9 cellular contexts compared by ENCODE assay signal in genomic region chr15:59918994-59919951, GRCh38.
DNase-seq lines count a peak whose midpoint lies in the region; ATAC-seq, FAIRE-seq and TF ChIP-seq lines count a peak whose summit lies in the region.
"Had no signal": no experiment of that assay in that cellular context is flagged by ENCODE, and none has a peak within 500 bp of the region (broad histone marks: within the 10 kb centered on the region; RNA-seq: fewer than 3 reads in every experiment).

No MANE protein-coding gene starts in this region.

- no peaks in the 10 kb centered on the region for H3K36me3 Mint-ChIP-seq in activated T-helper 1 cell treated with anti-CD3 and anti-CD28 coated beads, Interleukin-12 subunit alpha, Interleukin-12 subunit beta, Interleukin-2, Interleukin-4 antibody, amounts not matched to agents 30 ng/mL and 10 ng/mL and 1 ng/mL, durations not matched to agents 14 hours and 24 hours and 36 hours (ENCODE audit: low read depth)

- H3K27ac ChIP-seq in A549 = no peak overlapping the region; a peak in 1 of 6 replicates
- H3K27ac ChIP-seq: BLaER1 treated with 17β-estradiol and CSF1 and Interleukin-3, amounts not matched to agents 10 nM and 100 nM had no signal

- WGBS in A549 (ENCODE audit: missing lambda C conversion rate) = 49% methylated on average over 11 of the region's 11 CpGs

- no peaks in the 10 kb centered on the region for H3K9me3 Mint-ChIP-seq in activated T-helper 1 cell treated with anti-CD3 and anti-CD28 coated beads, Interleukin-12 subunit alpha, Interleukin-12 subunit beta, Interleukin-2, Interleukin-4 antibody, amounts not matched to agents 30 ng/mL and 10 ng/mL and 1 ng/mL, durations not matched to agents 14 hours and 24 hours and 36 hours

- H3K4me1 Mint-ChIP-seq in activated T-helper 1 cell treated with anti-CD3 and anti-CD28 coated beads, Interleukin-12 subunit alpha, Interleukin-12 subunit beta, Interleukin-2, Interleukin-4 antibody, amounts not matched to agents 30 ng/mL and 10 ng/mL and 1 ng/mL, durations not matched to agents 14 hours and 24 hours and 36 hours (ENCODE audit: low read depth) = peaks cover 27% of the 10 kb centered on the region

- TF ChIP-seq EP300 in A549 (IDR thresholded peaks at IDR 0.05) = no peak

- FAIRE-seq in A549 (lab: Jason Lieb, UNC) (no peak), frontal cortex (lab: Jason Lieb, UNC) (no peak)

- POLR2A ChIA-PET in A549 (lab: Yijun Ruan, JAX) = no interaction called here

- TF ChIP-seq CTCF in A549 (IDR thresholded peaks at IDR 0.05) = no peak

- CTCF ChIA-PET in A549 (lab: Yijun Ruan, JAX) = interaction anchor here (1.3 to 5.1 kb wide), 9 partner anchors 13 to 407 kb away, joined by 3 to 42 read pairs (median 14); no protein-coding TSS in a partner anchor

- no peak for TF ChIP-seq RAD21 in A549 (conservative IDR thresholded peaks at IDR 0.05 in 1 of 2, IDR thresholded peaks at IDR 0.05 in 1 of 2)

- H3K9me3 ChIP-seq in A549 = no peaks in the 10 kb centered on the region
- H3K9me3 ChIP-seq: BLaER1 treated with 17β-estradiol and CSF1 and Interleukin-3, amounts not matched to agents 10 nM and 100 nM had no signal

- peaks cover 29% of the 10 kb centered on the region for H3K27me3 Mint-ChIP-seq in activated T-helper 1 cell treated with anti-CD3 and anti-CD28 coated beads, Interleukin-12 subunit alpha, Interleukin-12 subunit beta, Interleukin-2, Interleukin-4 antibody, amounts not matched to agents 30 ng/mL and 10 ng/mL and 1 ng/mL, durations not matched to agents 14 hours and 24 hours and 36 hours (ENCODE audit: insufficient read depth)

- peak overlapping the region; percentile 3; the same call in 1 of the 3 replicates for H3K4me2 ChIP-seq in A549
- H3K4me2 ChIP-seq: BLaER1 treated with 17β-estradiol and CSF1 and Interleukin-3, amounts not matched to agents 10 nM and 100 nM had no signal

- ATAC-seq in A549 (peak; percentile 54 to 75; a peak in 5 of 6 replicates), GM19463 (IDR thresholded peaks at IDR 0.05; ENCODE audit: unreplicated experiment) (peak; percentile 84), HG03558 (IDR thresholded peaks at IDR 0.05; ENCODE audit: extremely low read depth, unreplicated experiment) (peak; percentile 82)

- intact Hi-C loops in activated T-helper 1 cell treated with anti-CD3 and anti-CD28 coated beads, Interleukin-12 subunit alpha, Interleukin-12 subunit beta, Interleukin-2, Interleukin-4 antibody, amounts not matched to agents 30 ng/mL and 10 ng/mL and 1 ng/mL, durations not matched to agents 14 hours and 24 hours and 36 hours (cut with micrococcal nuclease) = loop anchor here (1.0 to 10.0 kb wide), 13 partner anchors 58 to 878 kb away; partner anchors contain the start of gene BNIP2

- H3K27ac Mint-ChIP-seq in activated T-helper 1 cell treated with anti-CD3 and anti-CD28 coated beads, Interleukin-12 subunit alpha, Interleukin-12 subunit beta, Interleukin-2, Interleukin-4 antibody, amounts not matched to agents 30 ng/mL and 10 ng/mL and 1 ng/mL, durations not matched to agents 14 hours and 24 hours and 36 hours = peak overlapping the region; percentile 93

- no peaks in the 10 kb centered on the region for H3K4me1 ChIP-seq in A549
- H3K4me1 ChIP-seq: BLaER1 treated with 17β-estradiol and CSF1 and Interleukin-3, amounts not matched to agents 10 nM and 100 nM had no signal

- DNase-seq in A549 (ENCODE audit: low read depth in 1 of 2, low spot score in 1 of 2) (peak; percentile 17 to 47), NCI-H146 treated with DMSO at 0.1 percent for 48 hours (lab: John Stamatoyannopoulos, UW; ENCODE audit: unreplicated experiment) (no peak), frontal cortex (ENCODE audit: low spot score in 2 of 2) (no peak), NCI-H526 (lab: John Stamatoyannopoulos, UW) (no peak)
- peak; percentile 63 for DNase-seq in activated T-helper 1 cell treated with anti-CD3 and anti-CD28 coated beads, Interleukin-12 subunit alpha, Interleukin-12 subunit beta, Interleukin-2, Interleukin-4 antibody, amounts not matched to agents 30 ng/mL and 10 ng/mL and 1 ng/mL, durations not matched to agents 14 hours and 24 hours and 36 hours (ENCODE audit: low spot score)
- DNase-seq in stimulated activated CD4-positive, alpha-beta T cell treated with anti-CD3 and anti-CD28 coated beads, Interleukin-1b, Interleukin-23, amount 100 ng/mL, for 24 hours (ENCODE audit: low read depth in 4 of 4, low spot score in 1 of 4) = peak in 3 of 4 experiments; percentile 10 to 37 (median 36)

- no peak overlapping the region for H3K4me3 ChIP-seq in A549
- H3K4me3 ChIP-seq: BLaER1 treated with 17β-estradiol and CSF1 and Interleukin-3, amounts not matched to agents 10 nM and 100 nM had no signal

- H3K4me3 Mint-ChIP-seq in activated T-helper 1 cell treated with anti-CD3 and anti-CD28 coated beads, Interleukin-12 subunit alpha, Interleukin-12 subunit beta, Interleukin-2, Interleukin-4 antibody, amounts not matched to agents 30 ng/mL and 10 ng/mL and 1 ng/mL, durations not matched to agents 14 hours and 24 hours and 36 hours = peak overlapping the region; percentile 56

- no peak for TF ChIP-seq POLR2A in A549 (IDR thresholded peaks at IDR 0.05; ENCODE audit: low read length)

TF ChIP-seq in A549, 52 proteins besides CTCF, POLR2A, EP300 and RAD21:
- TF ChIP-seq RARB (CRISPR knock-in tag; IDR thresholded peaks at IDR 0.05) (no peak), SREBF2 (IDR thresholded peaks at IDR 0.05) (no peak), JUN (IDR thresholded peaks at IDR 0.05) (no peak), FOSL2 (IDR thresholded peaks at IDR 0.05) (0 out of 2 replicates have a peak, but pooled peaks have one; percentile 11), FOSL2 (CRISPR knock-in tag; IDR thresholded peaks at IDR 0.05) (peak; percentile 37; the same call in 1 of the 2 replicates), JUNB (IDR thresholded peaks at IDR 0.05) (peak; percentile 25; the same call in 1 of the 2 replicates), TP53 (CRISPR knock-in tag; IDR thresholded peaks at IDR 0.05) (no peak), ZC3H11A (IDR thresholded peaks at IDR 0.05) (no peak), KDM5A (IDR thresholded peaks at IDR 0.05) (no peak)

Comparison
In these comparisons a context has a peak if more than half of its experiments do, and no peak if none do; other contexts are left out.
1. DNase-seq: peak in A549 (2 of 2), activated T-helper 1 cell treated with anti-CD3 and anti-CD28 coated beads, Interleukin-12 subunit alpha, Interleukin-12 subunit beta, Interleukin-2, Interleukin-4 antibody, amounts not matched to agents 30 ng/mL and 10 ng/mL and 1 ng/mL, durations not matched to agents 14 hours and 24 hours and 36 hours (single experiment) and stimulated activated CD4-positive, alpha-beta T cell treated with anti-CD3 and anti-CD28 coated beads, Interleukin-1b, Interleukin-23, amount 100 ng/mL, for 24 hours (3 of 4); none in NCI-H146 treated with DMSO at 0.1 percent for 48 hours (single experiment), frontal cortex (0 of 2) and NCI-H526 (0 of 2).
2. Peak in every context shown above with its lines, with median percentiles within 50 percentile points of each other: ATAC-seq.